Comparison of ENCODE assay signal across 1 cellular context in the genomic region with DNA sequence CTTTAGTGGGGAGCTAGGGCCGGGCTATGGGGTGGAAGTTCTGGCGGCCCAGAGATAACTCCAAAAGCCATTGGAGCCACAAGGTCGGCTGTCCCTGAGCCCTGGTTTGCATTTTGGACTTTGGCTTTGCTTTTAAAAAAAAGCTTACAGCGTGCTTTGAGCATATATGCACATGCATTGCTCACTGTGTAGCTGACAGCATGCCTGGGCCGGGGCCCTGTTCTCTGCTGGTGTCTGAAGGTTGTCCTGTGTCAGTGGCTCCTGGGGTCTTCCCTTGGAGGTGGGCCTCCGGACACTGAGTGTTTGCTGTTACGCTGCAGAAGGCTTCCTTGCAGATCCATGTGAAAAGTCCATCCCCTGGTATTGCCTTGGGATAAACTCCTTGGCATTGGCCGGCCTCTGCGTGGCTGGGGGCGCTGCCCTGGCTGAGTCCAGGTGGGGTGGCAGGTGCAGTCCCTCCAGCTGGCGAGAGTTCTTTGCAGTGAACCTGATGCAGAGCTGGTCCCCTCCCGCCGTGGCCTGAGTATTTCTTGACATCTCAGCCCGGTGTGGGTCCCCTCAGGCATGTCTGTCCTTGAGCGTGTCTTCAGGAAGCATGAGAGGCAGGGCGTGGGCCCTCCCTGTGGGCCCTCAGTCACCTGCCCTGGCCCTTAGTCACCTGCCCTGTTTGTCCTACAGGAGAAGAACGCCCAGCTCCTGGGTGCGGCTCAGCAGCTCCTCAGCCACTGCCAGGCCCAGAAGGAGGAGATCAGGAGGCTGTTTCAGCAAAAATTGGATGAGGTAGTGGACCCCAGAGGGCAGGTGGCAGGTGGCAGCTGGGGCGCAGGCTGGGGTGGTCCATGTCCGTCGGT.
A peak's percentile ranks its signal among the peaks of the same experiment; 100 is the strongest.
TF ChIP-seq lines count a peak whose summit lies in the region.

No MANE protein-coding gene starts in this region.

TF ChIP-seq in WTC11, 78 proteins besides CTCF, POLR2A, EP300 and RAD21 (continued from another document):
- TF ChIP-seq GABPB1 (CRISPR knock-in tag; IDR thresholded peaks at IDR 0.05), result peak; percentile 36; the same call in 1 of the 2 replicates
- no peak for TF ChIP-seq ZNF138 (CRISPR knock-in tag; conservative IDR thresholded peaks at IDR 0.05)
- TF ChIP-seq, protein P1, sequence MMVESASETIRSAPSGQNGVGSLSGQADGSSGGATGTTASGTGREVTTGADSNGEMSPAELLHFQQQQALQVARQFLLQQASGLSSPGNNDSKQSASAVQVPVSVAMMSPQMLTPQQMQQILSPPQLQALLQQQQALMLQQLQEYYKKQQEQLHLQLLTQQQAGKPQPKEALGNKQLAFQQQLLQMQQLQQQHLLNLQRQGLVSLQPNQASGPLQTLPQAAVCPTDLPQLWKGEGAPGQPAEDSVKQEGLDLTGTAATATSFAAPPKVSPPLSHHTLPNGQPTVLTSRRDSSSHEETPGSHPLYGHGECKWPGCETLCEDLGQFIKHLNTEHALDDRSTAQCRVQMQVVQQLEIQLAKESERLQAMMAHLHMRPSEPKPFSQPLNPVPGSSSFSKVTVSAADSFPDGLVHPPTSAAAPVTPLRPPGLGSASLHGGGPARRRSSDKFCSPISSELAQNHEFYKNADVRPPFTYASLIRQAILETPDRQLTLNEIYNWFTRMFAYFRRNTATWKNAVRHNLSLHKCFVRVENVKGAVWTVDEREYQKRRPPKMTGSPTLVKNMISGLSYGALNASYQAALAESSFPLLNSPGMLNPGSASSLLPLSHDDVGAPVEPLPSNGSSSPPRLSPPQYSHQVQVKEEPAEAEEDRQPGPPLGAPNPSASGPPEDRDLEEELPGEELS (CRISPR knock-in tag; IDR thresholded peaks at IDR 0.05), result no peak
